Comparison of ENCODE assay signal across 19 cellular contexts in the genomic region with DNA sequence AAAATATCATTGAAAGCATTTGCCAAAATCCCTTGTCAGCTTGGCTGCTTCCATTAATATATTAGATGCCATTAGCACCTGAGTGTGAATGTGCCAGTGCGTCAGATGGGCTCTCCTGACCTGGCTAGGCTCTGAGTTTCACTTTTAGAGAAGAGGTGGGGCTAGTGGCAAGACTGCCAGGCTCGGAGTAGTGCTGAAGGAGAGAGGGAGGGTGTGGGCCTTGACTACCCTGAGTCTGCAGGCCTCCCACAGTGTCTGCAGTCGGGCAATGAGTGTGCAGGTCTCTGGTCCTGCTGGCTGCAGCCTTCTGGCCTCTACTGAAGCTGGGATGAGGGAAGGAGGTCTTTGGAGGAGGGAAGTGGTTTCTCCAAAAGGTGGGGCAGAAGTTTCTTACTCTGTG. TPM values are rescaled to one million over a fixed set of nuclear protein-coding genes. Genes with fewer than 3 reads are reported as not detected.
A peak's percentile ranks its signal among the peaks of the same experiment; 100 is the strongest.
DNase-seq lines count a peak whose midpoint lies in the region; ATAC-seq, FAIRE-seq and TF ChIP-seq lines count a peak whose summit lies in the region.
"Had no signal": no experiment of that assay in that cellular context is flagged by ENCODE, and none has a peak within 500 bp of the region (broad histone marks: within the 10 kb centered on the region; RNA-seq: fewer than 3 reads in every experiment).

No MANE protein-coding gene starts in this region.

- H3K4me3 ChIP-seq in HepG2 (replicated peaks in 1 of 3; ENCODE audit: insufficient read depth in 1 of 3, low read depth in 2 of 3, low read length in 3 of 3) (no peak overlapping the region), upper lobe of right lung (no peak overlapping the region)
- H3K4me3 ChIP-seq: ascending aorta, coronary artery, heart right ventricle, suprapubic skin had no signal

- FAIRE-seq in HepG2 (lab: Jason Lieb, UNC) (no peak), GM12892 (lab: Jason Lieb, UNC) (no peak)

- POLR2A ChIA-PET in WTC11 (lab: Charles Lee) (no interaction called here), HepG2 (lab: Yijun Ruan, JAX) (interaction anchor here (1.2 kb wide), 1 partner anchor 10 kb away, joined by 3 read pairs; no protein-coding TSS in a partner anchor)

- H2AFZ ChIP-seq in HepG2 (ENCODE audit: low read length), result no peak overlapping the region

- H4K20me1 ChIP-seq in HepG2 (ENCODE audit: insufficient read depth, low read length), result no peaks in the 10 kb centered on the region

- 86% methylated on average over 3 of the region's 3 CpGs for WGBS in HepG2 (ENCODE audit: low lambda C conversion rate)

- no peak overlapping the region for H3K27ac Mint-ChIP-seq in activated naive CD4-positive, alpha-beta T cell treated with anti-CD3 and anti-CD28 coated beads, Interleukin-2, amount 10 ng/mL, durations not matched to agents 7 days and 5 days
- 0 out of 2 replicates have a peak overlapping the region, but pooled peaks have one; percentile 2 for H3K27ac Mint-ChIP-seq in WTC11

- H3K27me3 ChIP-seq in HepG2 (ENCODE audit: control insufficient read depth in 1 of 2, insufficient read depth in 2 of 2, low read length in 2 of 2), result no peaks in the 10 kb centered on the region
- no peaks in the 10 kb centered on the region for H3K27me3 ChIP-seq in upper lobe of right lung
- H3K27me3 ChIP-seq: ascending aorta, heart right ventricle, suprapubic skin had no signal

- peaks cover 17% of the 10 kb centered on the region for H3K36me3 Mint-ChIP-seq in activated naive CD4-positive, alpha-beta T cell treated with anti-CD3 and anti-CD28 coated beads, Interleukin-2, amount 10 ng/mL, durations not matched to agents 7 days and 5 days
- peaks cover 11% of the 10 kb centered on the region for H3K36me3 Mint-ChIP-seq in WTC11

- H3K36me3 ChIP-seq in HepG2 (replicated peaks in 1 of 2; ENCODE audit: control insufficient read depth in 1 of 2, insufficient read depth in 2 of 2, low read length in 2 of 2) (peaks cover 14 to 21% of the 10 kb centered on the region in 2 experiments; a peak in 4 of 5 replicates), upper lobe of right lung (peaks cover 31% of the 10 kb centered on the region)

- ATAC-seq in WTC11, result peak; percentile 72
- ATAC-seq in HepG2, result peak; percentile 26
- ATAC-seq in upper lobe of right lung, result peak; percentile 70
- no peak for ATAC-seq in HG02852 (IDR thresholded peaks at IDR 0.05; ENCODE audit: unreplicated experiment)
- no peak for ATAC-seq in HG02970 (IDR thresholded peaks at IDR 0.05; ENCODE audit: low FRiP score, unreplicated experiment)
- ATAC-seq: left ventricle myocardium superior; naive thymus-derived CD4-positive, alpha-beta T cell had no signal

- no peak overlapping the region for H3K4me2 ChIP-seq in HepG2 (ENCODE audit: low read depth, low read length)

- no TSS peak for BruUV-seq in HepG2 (replicated peaks; lab: Mats Ljungman, UMichigan)

- H3K9me3 ChIP-seq in HepG2 (ENCODE audit: low read length) (no peaks in the 10 kb centered on the region), upper lobe of right lung (no peaks in the 10 kb centered on the region)
- H3K9me3 ChIP-seq: ascending aorta, heart right ventricle, suprapubic skin had no signal

- H3K4me1 Mint-ChIP-seq in activated naive CD4-positive, alpha-beta T cell treated with anti-CD3 and anti-CD28 coated beads, Interleukin-2, amount 10 ng/mL, durations not matched to agents 7 days and 5 days, result peaks cover 9% of the 10 kb centered on the region
- peaks cover 2% of the 10 kb centered on the region; the same call in 1 of the 2 replicates for H3K4me1 Mint-ChIP-seq in WTC11

- CTCF ChIA-PET in activated naive CD4-positive, alpha-beta T cell treated with anti-CD3 and anti-CD28 coated beads, Interleukin-2, amount 10 ng/mL, durations not matched to agents 7 days and 5 days (lab: Charles Lee), result no interaction called here
- CTCF ChIA-PET in WTC11 (lab: Charles Lee) (no interaction called here), HepG2 (lab: Yijun Ruan, JAX; ENCODE audit: low intra/inter-chr PET ratio, low total read pairs) (no interaction called here)

- H3K9me3 Mint-ChIP-seq in activated naive CD4-positive, alpha-beta T cell treated with anti-CD3 and anti-CD28 coated beads, Interleukin-2, amount 10 ng/mL, durations not matched to agents 7 days and 5 days, result no peaks in the 10 kb centered on the region
- H3K9me3 Mint-ChIP-seq in WTC11, result no peaks in the 10 kb centered on the region
- H3K9me3 Mint-ChIP-seq: naive thymus-derived CD4-positive, alpha-beta T cell had no signal

- H3K27ac ChIP-seq in HepG2 (ENCODE audit: extremely low read length, insufficient read depth, low read length) (no peak overlapping the region), upper lobe of right lung (no peak overlapping the region)
- H3K27ac ChIP-seq: ascending aorta, coronary artery, heart right ventricle, suprapubic skin had no signal

- no peak for TF ChIP-seq POLR2A in HepG2 (IDR thresholded peaks at IDR 0.05; ENCODE audit: insufficient read depth in 1 of 2, low read depth in 2 of 2, low read length in 2 of 2)
- no peak for TF ChIP-seq POLR2A in GM12892 (IDR thresholded peaks at IDR 0.05; ENCODE audit: low read depth, low read length)

- intact Hi-C loops in HepG2 (cut with micrococcal nuclease; ENCODE audit: unreplicated experiment), result no loop called here
- intact Hi-C loops in upper lobe of right lung (cut with DNase I), result no loop called here

- no peak for TF ChIP-seq RAD21 in HepG2 (CRISPR knock-in tag; IDR thresholded peaks at IDR 0.05)

- in situ Hi-C loops in HepG2 (cut with HindIII; ENCODE audit: extremely low pct_ligation_motif_present, low pct_unique_long_range_greater_than_20kb), result no loop called here

- H3K4me1 ChIP-seq in HepG2 (ENCODE audit: insufficient read depth, low read length) (peaks cover 20% of the 10 kb centered on the region), upper lobe of right lung (no peaks in the 10 kb centered on the region)
- H3K4me1 ChIP-seq: ascending aorta, heart right ventricle had no signal

- no peak overlapping the region for H3K9ac ChIP-seq in HepG2 (ENCODE audit: insufficient read depth, low read depth, low read length)

- no peak for TF ChIP-seq EP300 in HepG2 (IDR thresholded peaks at IDR 0.05; ENCODE audit: low read depth in 2 of 2, low read length in 2 of 2)
- no peak for TF ChIP-seq EP300 in HepG2 (CRISPR knock-in tag; IDR thresholded peaks at IDR 0.05; ENCODE audit: borderline replicate concordance)

- no peak overlapping the region for H3K4me3 Mint-ChIP-seq in activated naive CD4-positive, alpha-beta T cell treated with anti-CD3 and anti-CD28 coated beads, Interleukin-2, amount 10 ng/mL, durations not matched to agents 7 days and 5 days
- no peak overlapping the region for H3K4me3 Mint-ChIP-seq in WTC11
- H3K4me3 Mint-ChIP-seq: naive thymus-derived CD4-positive, alpha-beta T cell had no signal

- H3K27me3 Mint-ChIP-seq in activated naive CD4-positive, alpha-beta T cell treated with anti-CD3 and anti-CD28 coated beads, Interleukin-2, amount 10 ng/mL, durations not matched to agents 7 days and 5 days, result no peaks in the 10 kb centered on the region
- no peaks in the 10 kb centered on the region for H3K27me3 Mint-ChIP-seq in WTC11 (ENCODE audit: low read depth)
- H3K27me3 Mint-ChIP-seq: naive thymus-derived CD4-positive, alpha-beta T cell had no signal

- DNase-seq in activated naive CD4-positive, alpha-beta T cell treated with anti-CD3 and anti-CD28 coated beads, Interleukin-2, amount 10 ng/mL, durations not matched to agents 7 days and 5 days, result peak; percentile 23
- DNase-seq in activated naive CD4-positive, alpha-beta T cell treated with Interleukin-2 at 50 U/mL for 16 hours, result no peak
- no peak for DNase-seq in WTC11 (ENCODE audit: low spot score)
- no peak for DNase-seq in HepG2 (ENCODE audit: low spot score)
- no peak for DNase-seq in upper lobe of right lung
- no peak for DNase-seq in GM12892 (ENCODE audit: insufficient read length)
- DNase-seq: activated CD4-positive, alpha-beta T cell treated with anti-CD3 and anti-CD28 coated beads, Interleukin-2, amount 50 U/mL, for 48 hours; COR-L47; heart right ventricle; left ventricle myocardium superior; naive thymus-derived CD4-positive, alpha-beta T cell; NCI-H2029; retina; SIG-M5 had no signal

- TF ChIP-seq CTCF in WTC11 (IDR thresholded peaks at IDR 0.05) (no peak), HepG2 (CRISPR knock-in tag; IDR thresholded peaks at IDR 0.05) (no peak), upper lobe of right lung (IDR thresholded peaks at IDR 0.05) (no peak)

- H3K79me2 ChIP-seq in HepG2 (ENCODE audit: insufficient read depth, low read length), result no peaks in the 10 kb centered on the region

RNA-seq across cellular contexts. Expression of a gene that starts 34.6 kb away (rescaled TPM):
- total RNA-seq in WTC11 (2021) (not detected in 3 replicates), HepG2 (2016; rRNA removed; fragmentation: Illumina TruSeq; extraction: Trizol) (not detected in 2 replicates), upper lobe of right lung (0.35 TPM)
- not detected in 2 replicates for total RNA-seq in HepG2 (2016; cell fraction: cytosol; rRNA removed; fragmentation: Illumina TruSeq; extraction: Trizol; ENCODE audit: low read depth)
- not detected in 2 replicates for total RNA-seq in HepG2 (2016; cell fraction: insoluble cytoplasmic fraction; rRNA removed; fragmentation: Illumina TruSeq; extraction: Trizol)
- total RNA-seq in HepG2 (2016; cell fraction: membrane; rRNA removed; fragmentation: Illumina TruSeq; extraction: Trizol), result not detected in 2 replicates
- not detected in 2 replicates for total RNA-seq in HepG2 (2016; cell fraction: nucleus; rRNA removed; fragmentation: Illumina TruSeq; extraction: Trizol)
- not detected in 2 replicates for polyA plus RNA-seq in HepG2 (2011; rRNA removed)
- 0.04 TPM in 1 of 2 replicates, not detected in the other for polyA plus RNA-seq in HepG2 (2011; cell fraction: cytosol; rRNA removed)
- polyA plus RNA-seq in HepG2 (2011; cell fraction: nucleus; rRNA removed), result not detected in 2 replicates
- 0.05 TPM in 1 of 2 replicates, not detected in the other for polyA plus RNA-seq in HepG2 (2012)
- polyA plus RNA-seq in HepG2 (2016; cell fraction: cytosol; fragmentation: Illumina TruSeq; extraction: Trizol; ENCODE audit: low read depth), result not detected in 2 replicates
- polyA plus RNA-seq in HepG2 (2016; cell fraction: insoluble cytoplasmic fraction; fragmentation: Illumina TruSeq; extraction: Trizol; ENCODE audit: low read depth), result not detected in 2 replicates
- polyA plus RNA-seq in HepG2 (2016; cell fraction: membrane; fragmentation: Illumina TruSeq; extraction: Trizol; ENCODE audit: low read depth), result not detected in 2 replicates
- polyA plus RNA-seq in HepG2 (2016; cell fraction: nucleus; fragmentation: Illumina TruSeq; extraction: Trizol; ENCODE audit: insufficient read depth, low read depth), result not detected in 2 replicates
- 2.7 TPM in 1 of 2 replicates, not detected in the other for polyA minus RNA-seq in HepG2 (2011; rRNA and poly(A)+ RNA removed; ENCODE audit: low replicate concordance)
- not detected in 2 replicates for polyA minus RNA-seq in HepG2 (2011; cell fraction: cytosol; rRNA and poly(A)+ RNA removed)
- polyA minus RNA-seq in HepG2 (2011; cell fraction: nucleus; rRNA and poly(A)+ RNA removed), result not detected in 2 replicates
- polyA plus RNA-seq in GM12892 (2012; ENCODE audit: missing spikeins), result not detected
- total RNA-seq: ascending aorta, left ventricle myocardium superior had no signal
- polyA plus RNA-seq: heart right ventricle; naive thymus-derived CD4-positive, alpha-beta T cell had no signal

RNA-seq across cellular contexts. Expression of a gene that starts 38.8 kb away (rescaled TPM):
- total RNA-seq in WTC11 (2021) (30.4 to 32.2 TPM (median 31.3 TPM) in 3 replicates), HepG2 (2016; rRNA removed; fragmentation: Illumina TruSeq; extraction: Trizol) (12.3 and 14.7 TPM in 2 replicates), upper lobe of right lung (37.8 TPM)
- total RNA-seq in HepG2 (2016; cell fraction: cytosol; rRNA removed; fragmentation: Illumina TruSeq; extraction: Trizol; ENCODE audit: low read depth), result 2.7 and 4.1 TPM in 2 replicates
- total RNA-seq in HepG2 (2016; cell fraction: insoluble cytoplasmic fraction; rRNA removed; fragmentation: Illumina TruSeq; extraction: Trizol), result 13.1 and 13.7 TPM in 2 replicates
- total RNA-seq in HepG2 (2016; cell fraction: membrane; rRNA removed; fragmentation: Illumina TruSeq; extraction: Trizol), result 13.7 and 14.6 TPM in 2 replicates
- total RNA-seq in HepG2 (2016; cell fraction: nucleus; rRNA removed; fragmentation: Illumina TruSeq; extraction: Trizol), result 20.5 and 24.2 TPM in 2 replicates
- 22.9 and 25.2 TPM in 2 replicates for polyA plus RNA-seq in HepG2 (2011; rRNA removed)
- 17.0 and 19.9 TPM in 2 replicates for polyA plus RNA-seq in HepG2 (2011; cell fraction: cytosol; rRNA removed)
- polyA plus RNA-seq in HepG2 (2011; cell fraction: nucleus; rRNA removed), result 34.9 and 37.6 TPM in 2 replicates
- 27.0 and 27.6 TPM in 2 replicates for polyA plus RNA-seq in HepG2 (2012)
- polyA plus RNA-seq in HepG2 (2016; cell fraction: cytosol; fragmentation: Illumina TruSeq; extraction: Trizol; ENCODE audit: low read depth), result 3.5 and 4.2 TPM in 2 replicates
- polyA plus RNA-seq in HepG2 (2016; cell fraction: insoluble cytoplasmic fraction; fragmentation: Illumina TruSeq; extraction: Trizol; ENCODE audit: low read depth), result 29.3 and 35.1 TPM in 2 replicates
- 18.5 and 19.9 TPM in 2 replicates for polyA plus RNA-seq in HepG2 (2016; cell fraction: membrane; fragmentation: Illumina TruSeq; extraction: Trizol; ENCODE audit: low read depth)
- 41.3 and 46.6 TPM in 2 replicates for polyA plus RNA-seq in HepG2 (2016; cell fraction: nucleus; fragmentation: Illumina TruSeq; extraction: Trizol; ENCODE audit: insufficient read depth, low read depth)
- polyA minus RNA-seq in HepG2 (2011; rRNA and poly(A)+ RNA removed; ENCODE audit: low replicate concordance), result 16.1 and 49.4 TPM in 2 replicates
- 10.9 and 14.6 TPM in 2 replicates for polyA minus RNA-seq in HepG2 (2011; cell fraction: cytosol; rRNA and poly(A)+ RNA removed)
- 61.0 and 69.4 TPM in 2 replicates for polyA minus RNA-seq in HepG2 (2011; cell fraction: nucleus; rRNA and poly(A)+ RNA removed)
- 6.4 TPM for polyA plus RNA-seq in GM12892 (2012; ENCODE audit: missing spikeins)

Comparison
In these comparisons a context has a peak if more than half of its experiments do, and no peak if none do; other contexts are left out.
1. ATAC-seq: peak in WTC11 (single experiment), HepG2 (single experiment) and upper lobe of right lung (single experiment); none in HG02852 (single experiment) and HG02970 (single experiment).